24 cellular contexts compared by ENCODE assay signal in genomic region chr7:5228066-5228465, GRCh38.
"Had no signal": no experiment of that assay in that cellular context is flagged by ENCODE, and none has a peak within 500 bp of the region (broad histone marks: within the 10 kb centered on the region; RNA-seq: fewer than 3 reads in every experiment).

No MANE protein-coding gene starts in this region.

- H3K4me1 Mint-ChIP-seq: brain, WTC11 had no signal

- H3K27ac Mint-ChIP-seq: activated CD4-positive, alpha-beta memory T cell treated with anti-CD3 and anti-CD28 coated beads for 36 hours; activated CD4-positive, alpha-beta T cell treated with anti-CD3 and anti-CD28 coated beads, Interleukin-2, amount 10 ng/mL, durations not matched to agents 7 days and 5 days; activated naive CD4-positive, alpha-beta T cell treated with anti-CD3 and anti-CD28 coated beads, Interleukin-2, amount 50 U/mL, for 72 hours; activated naive CD8-positive, alpha-beta T cell treated with anti-CD3 and anti-CD28 coated beads, Interleukin-2, amount 50 U/mL, for 24 hours; brain; T-helper 17 cell; WTC11 had no signal

- H3K9me3 Mint-ChIP-seq: activated CD4-positive, alpha-beta memory T cell treated with anti-CD3 and anti-CD28 coated beads for 36 hours; activated CD4-positive, alpha-beta T cell treated with anti-CD3 and anti-CD28 coated beads, Interleukin-2, amount 10 ng/mL, durations not matched to agents 7 days and 5 days; activated naive CD4-positive, alpha-beta T cell treated with anti-CD3 and anti-CD28 coated beads, Interleukin-2, amount 50 U/mL, for 72 hours; activated naive CD8-positive, alpha-beta T cell treated with anti-CD3 and anti-CD28 coated beads, Interleukin-2, amount 50 U/mL, for 24 hours; activated T-cell treated with anti-CD3 and anti-CD28 coated beads, Interleukin-2, amount 50 U/mL, for 4 hours; brain; WTC11 had no signal

- DNase-seq: activated CD4-positive, alpha-beta memory T cell treated with anti-CD3 and anti-CD28 coated beads for 36 hours; activated CD4-positive, alpha-beta T cell treated with anti-CD3 and anti-CD28 coated beads for 1 hour; activated CD4-positive, alpha-beta T cell treated with anti-CD3 and anti-CD28 coated beads, Interleukin-2, amount 10 ng/mL, durations not matched to agents 7 days and 5 days; activated CD8-positive, alpha-beta memory T cell treated with anti-CD3 and anti-CD28 coated beads for 24 hours; activated effector memory CD4-positive, alpha-beta T cell treated with anti-CD3 and anti-CD28 coated beads, Interleukin-2, amount 50 U/mL, for 16 hours; activated naive CD4-positive, alpha-beta T cell treated with Interleukin-2 at 50 U/mL for 16 hours; activated naive CD8-positive, alpha-beta T cell treated with anti-CD3 and anti-CD28 coated beads, Interleukin-2, amount 50 U/mL, for 24 hours; activated T-cell treated with anti-CD3 and anti-CD28 coated beads, Interleukin-2, amount 50 U/mL, for 4 hours; amniotic stem cell; Karpas-422; MM.1S; NCI-H1105; NCI-H1436; NCI-H1694 treated with DMSO at 0.1 percent for 48 hours; NCI-H2029 treated with DMSO at 0.1 percent for 48 hours; NCI-H510A treated with DMSO at 0.1 percent for 48 hours; NCI-H69; SHP77 treated with DMSO at 0.1 percent for 48 hours; T-helper 17 cell; T-helper 9 cell had no signal

- H3K9me3 ChIP-seq: Peyer's patch had no signal

- H3K27me3 Mint-ChIP-seq: activated CD4-positive, alpha-beta memory T cell treated with anti-CD3 and anti-CD28 coated beads for 36 hours; activated CD4-positive, alpha-beta T cell treated with anti-CD3 and anti-CD28 coated beads, Interleukin-2, amount 10 ng/mL, durations not matched to agents 7 days and 5 days; activated naive CD8-positive, alpha-beta T cell treated with anti-CD3 and anti-CD28 coated beads, Interleukin-2, amount 50 U/mL, for 24 hours; brain; T-helper 17 cell had no signal

- H3K4me3 ChIP-seq: Peyer's patch had no signal

- H3K27ac ChIP-seq: Peyer's patch had no signal

- H3K27me3 ChIP-seq: Peyer's patch had no signal

- ATAC-seq: activated naive CD4-positive, alpha-beta T cell treated with anti-CD3 and anti-CD28 coated beads, Interleukin-2, amount 50 U/mL, for 72 hours; activated naive CD8-positive, alpha-beta T cell treated with anti-CD3 and anti-CD28 coated beads, Interleukin-2, amount 50 U/mL, for 24 hours; activated T-cell treated with anti-CD3 and anti-CD28 coated beads, Interleukin-2, amount 50 U/mL, for 4 hours; T-helper 17 cell; WTC11 had no signal

- H3K4me3 Mint-ChIP-seq: activated CD4-positive, alpha-beta memory T cell treated with anti-CD3 and anti-CD28 coated beads for 36 hours; activated CD4-positive, alpha-beta T cell treated with anti-CD3 and anti-CD28 coated beads, Interleukin-2, amount 10 ng/mL, durations not matched to agents 7 days and 5 days; activated naive CD8-positive, alpha-beta T cell treated with anti-CD3 and anti-CD28 coated beads, Interleukin-2, amount 50 U/mL, for 24 hours; activated T-cell treated with anti-CD3 and anti-CD28 coated beads, Interleukin-2, amount 50 U/mL, for 4 hours; brain; T-helper 17 cell; WTC11 had no signal
